ENCODE assay signal across 8 cellular contexts in the genomic region with DNA sequence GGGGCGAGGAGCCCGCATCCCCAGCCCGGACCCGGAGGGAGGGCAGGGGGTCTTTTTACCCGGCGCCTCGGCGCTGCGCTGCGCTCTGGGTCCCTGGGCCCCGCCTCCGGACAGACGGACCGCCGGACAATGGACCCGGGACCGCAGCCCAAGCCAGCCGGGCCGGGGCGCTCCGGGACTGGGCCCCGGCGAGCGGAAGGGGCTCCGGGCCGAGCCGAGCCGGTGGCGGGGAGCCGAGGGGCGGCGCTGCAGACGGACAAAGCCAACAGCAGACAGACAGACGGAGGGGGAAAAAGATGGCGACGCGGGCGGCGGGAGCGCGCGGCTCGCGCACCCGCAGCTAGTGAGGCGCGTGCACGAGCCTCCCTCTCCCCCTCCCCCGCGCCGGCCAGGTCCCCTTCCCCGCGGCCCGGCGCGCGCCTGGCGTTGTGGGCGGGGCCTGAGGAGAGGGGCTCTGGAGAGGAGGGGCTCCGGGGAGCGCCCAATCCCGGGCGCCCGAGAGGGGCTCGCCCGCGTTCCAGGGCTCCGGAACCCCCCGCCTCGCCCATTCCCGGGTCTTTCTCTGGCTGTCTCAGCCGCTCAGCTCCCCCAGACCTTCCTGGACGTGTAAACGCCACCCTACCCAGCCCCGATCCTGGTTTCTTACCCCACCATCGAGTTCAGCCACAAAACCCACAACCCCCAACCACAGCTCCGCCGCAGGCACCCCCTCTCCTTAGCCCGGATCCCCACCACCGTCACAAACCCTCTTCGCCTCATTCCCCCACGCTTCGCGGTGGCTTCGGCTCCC. TPM values are rescaled to one million over a fixed set of nuclear protein-coding genes. Genes with fewer than 3 reads are reported as not detected.
A peak's percentile ranks its signal among the peaks of the same experiment; 100 is the strongest.
DNase-seq lines count a peak whose midpoint lies in the region; ATAC-seq and TF ChIP-seq lines count a peak whose summit lies in the region.

TSS of gene ZNF821 (minus strand) at position 334 of the 790 bp plus-strand sequence. CDS start 4,236 bp downstream, outside the sequence.

- H3K4me3 Mint-ChIP-seq in CD14-positive monocyte, result peak within 1 kb of the TSS; percentile 97 to 98

- no peaks in the 10 kb centered on the region for H3K9me3 Mint-ChIP-seq in CD14-positive monocyte

- peaks cover 47% of the 10 kb centered on the region for H3K4me1 Mint-ChIP-seq in CD14-positive monocyte

- peak within 1 kb of the TSS; percentile 55 for H3K27ac ChIP-seq in epithelial cell of prostate

- H3K9me3 ChIP-seq in mucosa of descending colon, result no peaks in the 10 kb centered on the region

- H3K36me3 ChIP-seq in mucosa of descending colon (ENCODE audit: low read depth), result no peaks in the 10 kb centered on the region

- ATAC-seq in GM19351 (IDR thresholded peaks at IDR 0.05; ENCODE audit: unreplicated experiment), result peak; percentile 36
- peak; percentile 29 for ATAC-seq in HG03521 (IDR thresholded peaks at IDR 0.05; ENCODE audit: unreplicated experiment)
- ATAC-seq in mucosa of descending colon, result peak; percentile 84

- H3K27me3 Mint-ChIP-seq in CD14-positive monocyte (ENCODE audit: low read depth in 3 of 3), result peaks cover 2 to 11% (median 7%) of the 10 kb centered on the region in 3 donors

- H3K27ac Mint-ChIP-seq in CD14-positive monocyte, result peak within 1 kb of the TSS; percentile 81 to 95 (median 90)

- peak; percentile 61 for DNase-seq in CD14-positive monocyte (ENCODE audit: low spot score)
- peak; percentile 33 for DNase-seq in NOMO-1 treated with dmso at 0.1 percent for 144 hours (lab: John Stamatoyannopoulos, UW; ENCODE audit: unreplicated experiment)
- peak; percentile 58 for DNase-seq in activated T-cell treated with anti-CD3 and anti-CD28 coated beads for 4 hours
- DNase-seq in epithelial cell of prostate (ENCODE audit: low read depth, low spot score), result peak; percentile 8
- DNase-seq in mucosa of descending colon, result peak; percentile 80 to 88 (median 85)
- peak; percentile 82 for DNase-seq in stimulated activated CD8-positive, alpha-beta memory T cell treated with anti-CD3 and anti-CD28 coated beads, Interleukin-4, amount 100 ng/mL, for 48 hours

- intact Hi-C loops in CD14-positive monocyte (cut with micrococcal nuclease), result loop anchor here in 1 of 2 donors (5.0 kb wide), 1 partner anchor 37 kb away; the partner anchor contains the start of gene ATXN1L
- intact Hi-C loops in mucosa of descending colon (cut with DNase I, micrococcal nuclease), result no loop called here

- peak within 1 kb of the TSS; percentile 89 for H3K4me3 ChIP-seq in mucosa of descending colon

- H3K4me1 ChIP-seq in mucosa of descending colon (ENCODE audit: low read depth), result no peaks in the 10 kb centered on the region

- TF ChIP-seq CTCF in CD14-positive monocyte (IDR thresholded peaks at IDR 0.05) (peak; percentile 46), mucosa of descending colon (IDR thresholded peaks at IDR 0.05) (peak; percentile 2)

- H3K36me3 Mint-ChIP-seq in CD14-positive monocyte, result peaks cover 8 to 9% of the 10 kb centered on the region in 2 donors

RNA-seq across cellular contexts. Expression of gene ZNF821, which starts in this region (rescaled TPM):
- 1 to 10 TPM; 3.1 to 4.9 TPM for polyA plus RNA-seq in CD14-positive monocyte
- 10 to 100 TPM; 10.2 to 13.7 (median 12.7) TPM for total RNA-seq in mucosa of descending colon

Comparison
In these comparisons a context has a peak if more than half of its experiments do, and no peak if none do; other contexts are left out.
1. Peak in every context shown above with its lines: DNase-seq, ATAC-seq, H3K4me3 ChIP-seq and H3K27ac ChIP-seq.
2. DNase-seq: peak in every context shown above with its lines; median percentile 85 in mucosa of descending colon; 82 in stimulated activated CD8-positive, alpha-beta memory T cell treated with anti-CD3 and anti-CD28 coated beads, Interleukin-4, amount 100 ng/mL, for 48 hours; 61 in CD14-positive monocyte; 58 in activated T-cell treated with anti-CD3 and anti-CD28 coated beads for 4 hours; 33 in NOMO-1 treated with dmso at 0.1 percent for 144 hours; 8 in epithelial cell of prostate.
3. ATAC-seq: peak in every context shown above with its lines; median percentile 84 in mucosa of descending colon; 36 in GM19351; 29 in HG03521.